ENCODE assay signal across 17 cellular contexts in the genomic region with DNA sequence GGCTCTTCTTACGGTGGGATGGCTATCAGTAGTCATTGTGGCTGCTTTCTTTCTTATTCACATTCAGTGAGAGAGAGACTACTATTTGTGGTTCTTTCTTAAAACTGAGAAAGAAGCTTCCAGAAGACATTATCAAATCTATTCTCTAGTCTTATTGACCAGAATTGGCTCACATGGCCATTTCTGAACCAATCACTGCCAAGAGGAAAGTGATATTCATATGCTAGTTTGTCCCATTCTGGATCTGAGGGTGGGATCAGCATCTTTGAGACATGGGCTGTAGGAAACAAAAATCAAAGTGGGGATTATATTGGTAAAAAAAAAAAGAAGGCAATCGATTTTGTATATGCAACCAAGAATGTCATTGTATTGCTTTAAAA.
DNase-seq lines count a peak whose midpoint lies in the region; ATAC-seq, FAIRE-seq and TF ChIP-seq lines count a peak whose summit lies in the region.
"Had no signal": no experiment of that assay in that cellular context is flagged by ENCODE, and none has a peak within 500 bp of the region (broad histone marks: within the 10 kb centered on the region; RNA-seq: fewer than 3 reads in every experiment).

No MANE protein-coding gene starts in this region.

- peak overlapping the region; percentile 94 to 100 (median 99) for H3K27ac Mint-ChIP-seq in CD4-positive, alpha-beta memory T cell
- H3K27ac Mint-ChIP-seq in activated CD4-positive, alpha-beta memory T cell treated with anti-CD3 and anti-CD28 coated beads, Interleukin-2, amount 10 ng/mL, durations not matched to agents 7 days and 5 days: peak overlapping the region; percentile 97
- peak overlapping the region; percentile 97 to 100 (median 98) for H3K27ac Mint-ChIP-seq in naive B cell

- peaks cover 90% of the 10 kb centered on the region for H3K4me1 ChIP-seq in CD4-positive, alpha-beta memory T cell (ENCODE audit: insufficient read depth, low read length)
- no peaks in the 10 kb centered on the region for H3K4me1 ChIP-seq in foreskin keratinocyte
- no peaks in the 10 kb centered on the region for H3K4me1 ChIP-seq in SJCRH30
- H3K4me1 ChIP-seq: left lung, prostate gland had no signal

- no peaks in the 10 kb centered on the region for H3K27me3 ChIP-seq in CD4-positive, alpha-beta memory T cell (ENCODE audit: insufficient read depth, low read length)
- H3K27me3 ChIP-seq in foreskin keratinocyte (peaks cover 36% of the 10 kb centered on the region), SJCRH30 (peaks cover 5% of the 10 kb centered on the region; the same call in 1 of the 2 replicates)
- H3K27me3 ChIP-seq: left lung had no signal

- DNase-seq in CD4-positive, alpha-beta memory T cell: no peak
- DNase-seq in activated CD4-positive, alpha-beta memory T cell treated with anti-CD3 and anti-CD28 coated beads, Interleukin-2, amount 10 ng/mL, durations not matched to agents 7 days and 5 days: no peak
- no peak for DNase-seq in naive B cell
- no peak for DNase-seq in foreskin keratinocyte
- no peak for DNase-seq in SJCRH30
- DNase-seq in GM19239 (ENCODE audit: insufficient read length, low spot score): no peak
- DNase-seq: amniotic stem cell, C1 segment of cervical spinal cord, DMS79, foreskin fibroblast, left lung, NCI-H146, NCI-H446 treated with DMSO at 0.1 percent for 48 hours, SIG-M5, substantia nigra had no signal

- H3K4me3 ChIP-seq in CD4-positive, alpha-beta memory T cell (ENCODE audit: low read length in 2 of 2): no peak overlapping the region
- no peak overlapping the region for H3K4me3 ChIP-seq in SJCRH30
- H3K4me3 ChIP-seq: left lung, prostate gland had no signal

- no peaks in the 10 kb centered on the region for H3K27me3 Mint-ChIP-seq in CD4-positive, alpha-beta memory T cell
- no peaks in the 10 kb centered on the region for H3K27me3 Mint-ChIP-seq in activated CD4-positive, alpha-beta memory T cell treated with anti-CD3 and anti-CD28 coated beads, Interleukin-2, amount 10 ng/mL, durations not matched to agents 7 days and 5 days
- H3K27me3 Mint-ChIP-seq in naive B cell: no peaks in the 10 kb centered on the region

- intact Hi-C loops in CD4-positive, alpha-beta memory T cell (cut with micrococcal nuclease): loop anchor here (1.0 to 5.0 kb wide), 2 partner anchors 12 to 59 kb away; no protein-coding TSS in a partner anchor

- peak overlapping the region; percentile 89 for H3K27ac ChIP-seq in CD4-positive, alpha-beta memory T cell (ENCODE audit: low read depth, low read length)
- H3K27ac ChIP-seq in foreskin keratinocyte: no peak overlapping the region
- H3K27ac ChIP-seq in SJCRH30: no peak overlapping the region
- H3K27ac ChIP-seq: left lung, prostate gland had no signal

- no peaks in the 10 kb centered on the region for H3K9me3 ChIP-seq in CD4-positive, alpha-beta memory T cell (ENCODE audit: control insufficient read depth in 1 of 2, low read length in 2 of 2)
- no peaks in the 10 kb centered on the region for H3K9me3 ChIP-seq in SJCRH30 (replicated peaks)
- H3K9me3 ChIP-seq: left lung, prostate gland had no signal

- ATAC-seq in GM18519 (IDR thresholded peaks at IDR 0.05; ENCODE audit: low FRiP score, unreplicated experiment) (peak; percentile 2), naive B cell (ENCODE audit: low read depth in 2 of 2) (no peak), foreskin keratinocyte (no peak)

- H3K36me3 Mint-ChIP-seq in CD4-positive, alpha-beta memory T cell: no peaks in the 10 kb centered on the region
- H3K36me3 Mint-ChIP-seq in activated CD4-positive, alpha-beta memory T cell treated with anti-CD3 and anti-CD28 coated beads, Interleukin-2, amount 10 ng/mL, durations not matched to agents 7 days and 5 days (ENCODE audit: low read depth): peaks cover 19% of the 10 kb centered on the region
- no peaks in the 10 kb centered on the region for H3K36me3 Mint-ChIP-seq in naive B cell

- H3K4me1 Mint-ChIP-seq in CD4-positive, alpha-beta memory T cell: peaks cover 61 to 86% (median 71%) of the 10 kb centered on the region in 4 donors
- peaks cover 89% of the 10 kb centered on the region for H3K4me1 Mint-ChIP-seq in activated CD4-positive, alpha-beta memory T cell treated with anti-CD3 and anti-CD28 coated beads, Interleukin-2, amount 10 ng/mL, durations not matched to agents 7 days and 5 days
- H3K4me1 Mint-ChIP-seq in naive B cell: peaks cover 47 to 57% (median 48%) of the 10 kb centered on the region in 3 donors

- H3K9me3 Mint-ChIP-seq in CD4-positive, alpha-beta memory T cell: peaks cover 0 to 6% (median 0%) of the 10 kb centered on the region in 8 donors
- no peaks in the 10 kb centered on the region for H3K9me3 Mint-ChIP-seq in activated CD4-positive, alpha-beta memory T cell treated with anti-CD3 and anti-CD28 coated beads, Interleukin-2, amount 10 ng/mL, durations not matched to agents 7 days and 5 days
- H3K9me3 Mint-ChIP-seq in naive B cell: no peaks in the 10 kb centered on the region

- no peak for TF ChIP-seq CTCF in foreskin keratinocyte (conservative IDR thresholded peaks at IDR 0.05)

- H3K4me3 Mint-ChIP-seq in CD4-positive, alpha-beta memory T cell: peak overlapping the region; percentile 37 to 79 (median 66)
- peak overlapping the region; percentile 25 for H3K4me3 Mint-ChIP-seq in activated CD4-positive, alpha-beta memory T cell treated with anti-CD3 and anti-CD28 coated beads, Interleukin-2, amount 10 ng/mL, durations not matched to agents 7 days and 5 days
- H3K4me3 Mint-ChIP-seq in naive B cell: peak overlapping the region in 7 of 8 donors; percentile 39 to 81 (median 63)

- CTCF ChIA-PET in CD4-positive, alpha-beta memory T cell (lab: Charles Lee; ENCODE audit: partially characterized antibody): interaction anchor here (0.6 to 11.9 kb wide), 8 partner anchors 10 to 150 kb away, joined by 3 to 186 read pairs (median 14); a partner anchor contains a TSS
- CTCF ChIA-PET in activated CD4-positive, alpha-beta memory T cell treated with anti-CD3 and anti-CD28 coated beads, Interleukin-2, amount 10 ng/mL, durations not matched to agents 7 days and 5 days (lab: Charles Lee): interaction anchor here (3.3 to 11.7 kb wide), 5 partner anchors 11 to 109 kb away, joined by 17 to 139 read pairs (median 64); a partner anchor contains a TSS

- H3K36me3 ChIP-seq in CD4-positive, alpha-beta memory T cell (ENCODE audit: insufficient read depth, low read length): no peaks in the 10 kb centered on the region
- no peaks in the 10 kb centered on the region for H3K36me3 ChIP-seq in SJCRH30
- H3K36me3 ChIP-seq: left lung, prostate gland had no signal

- no peak for FAIRE-seq in GM19239 (lab: Jason Lieb, UNC)

- POLR2A ChIA-PET in CD4-positive, alpha-beta memory T cell (lab: Charles Lee; ENCODE audit: partially characterized antibody): interaction anchor here (0.9 to 22.6 kb wide), 14 partner anchors 9 to 955 kb away, joined by 3 to 520 read pairs (median 6); a partner anchor contains a TSS
- POLR2A ChIA-PET in activated CD4-positive, alpha-beta memory T cell treated with anti-CD3 and anti-CD28 coated beads, Interleukin-2, amount 10 ng/mL, durations not matched to agents 7 days and 5 days (lab: Charles Lee): interaction anchor here (0.9 to 22.7 kb wide), 11 partner anchors 16 to 955 kb away, joined by 3 to 497 read pairs (median 9); a partner anchor contains a TSS
